In genomic region chr9:71608825-71609452, GRCh38 we compare ENCODE assay signal across 23 cellular contexts.
A peak's percentile ranks its signal among the peaks of the same experiment; 100 is the strongest.
DNase-seq lines count a peak whose midpoint lies in the region; ATAC-seq and TF ChIP-seq lines count a peak whose summit lies in the region.
"Had no signal": no experiment of that assay in that cellular context is flagged by ENCODE, and none has a peak within 500 bp of the region (broad histone marks: within the 10 kb centered on the region; RNA-seq: fewer than 3 reads in every experiment).

No MANE protein-coding gene starts in this region.

- H3K9me2 ChIP-seq in GM23338 (ENCODE audit: insufficient read depth): no peaks in the 10 kb centered on the region

- H3K4me3 ChIP-seq in GM23338: no peak overlapping the region
- no peak overlapping the region for H3K4me3 ChIP-seq in SJSA1
- H3K4me3 ChIP-seq: GM23248, thoracic aorta had no signal

- peaks cover 10% of the 10 kb centered on the region for H3K27me3 Mint-ChIP-seq in GM23338 (ENCODE audit: insufficient read depth, low read depth, poor library complexity)
- H3K27me3 Mint-ChIP-seq in progenitor cell of endocrine pancreas: no peaks in the 10 kb centered on the region
- H3K27me3 Mint-ChIP-seq: activated CD4-positive, alpha-beta memory T cell treated with anti-CD3 and anti-CD28 coated beads for 36 hours; activated naive CD4-positive, alpha-beta T cell treated with anti-CD3 and anti-CD28 coated beads, Interleukin-2, amount 50 U/mL, for 24 hours; activated T-cell treated with anti-CD3 and anti-CD28 coated beads, Interleukin-2, amount 50 U/mL, for 24 hours had no signal

- H3K36me3 ChIP-seq in GM23338 (ENCODE audit: insufficient read depth) (peaks cover 7% of the 10 kb centered on the region), SJSA1 (no peaks in the 10 kb centered on the region)
- H3K36me3 ChIP-seq: thoracic aorta, WERI-Rb-1 had no signal

- H3K27ac ChIP-seq in GM23338 (ENCODE audit: low read depth): peak overlapping the region; percentile 89
- peak overlapping the region; percentile 26; the same call in 1 of the 2 replicates for H3K27ac ChIP-seq in SJSA1
- H3K27ac ChIP-seq: GM23248, RWPE1, WERI-Rb-1 had no signal

- no peaks in the 10 kb centered on the region for H3K9me3 ChIP-seq in SJSA1 (replicated peaks)
- H3K9me3 ChIP-seq: thoracic aorta had no signal

- H3K4me1 ChIP-seq in GM23338 (ENCODE audit: insufficient read depth) (no peaks in the 10 kb centered on the region; the same call in none of the 2 replicates), SJSA1 (replicated peaks) (peaks cover 20% of the 10 kb centered on the region)

- H3K4me1 Mint-ChIP-seq in GM23338: peaks cover 13% of the 10 kb centered on the region
- H3K4me1 Mint-ChIP-seq in progenitor cell of endocrine pancreas (ENCODE audit: low read depth): no peaks in the 10 kb centered on the region
- H3K4me1 Mint-ChIP-seq: activated naive CD4-positive, alpha-beta T cell treated with anti-CD3 and anti-CD28 coated beads, Interleukin-2, amount 50 U/mL, for 24 hours had no signal

- H3K27me3 ChIP-seq in GM23338 (ENCODE audit: insufficient read depth): no peaks in the 10 kb centered on the region
- H3K27me3 ChIP-seq in SJSA1 (replicated peaks): no peaks in the 10 kb centered on the region

- H3K27ac Mint-ChIP-seq in GM23338 (peak overlapping the region; percentile 92), progenitor cell of endocrine pancreas (peak overlapping the region; percentile 29)
- H3K27ac Mint-ChIP-seq: activated CD4-positive, alpha-beta memory T cell treated with anti-CD3 and anti-CD28 coated beads for 36 hours; activated naive CD4-positive, alpha-beta T cell treated with anti-CD3 and anti-CD28 coated beads, Interleukin-2, amount 50 U/mL, for 24 hours; activated T-cell treated with anti-CD3 and anti-CD28 coated beads, Interleukin-2, amount 50 U/mL, for 24 hours; T-helper 1 cell treated with Interleukin-12 subunit alpha and Interleukin-12 subunit beta and Interleukin-4 antibody, amounts not matched to agents 30 μg/mL and 1 μg/mL, for 36 hours had no signal

- no peaks in the 10 kb centered on the region for H4K20me1 ChIP-seq in GM23338 (replicated peaks; ENCODE audit: insufficient read depth)

- H3K4me3 Mint-ChIP-seq in GM23338 (no peak overlapping the region), progenitor cell of endocrine pancreas (ENCODE audit: low read depth) (no peak overlapping the region)
- H3K4me3 Mint-ChIP-seq: activated CD4-positive, alpha-beta memory T cell treated with anti-CD3 and anti-CD28 coated beads for 36 hours; activated naive CD4-positive, alpha-beta T cell treated with anti-CD3 and anti-CD28 coated beads, Interleukin-2, amount 50 U/mL, for 24 hours; activated T-cell treated with anti-CD3 and anti-CD28 coated beads, Interleukin-2, amount 50 U/mL, for 24 hours; T-helper 1 cell treated with Interleukin-12 subunit alpha and Interleukin-12 subunit beta and Interleukin-4 antibody, amounts not matched to agents 30 μg/mL and 1 μg/mL, for 36 hours had no signal

- H3K36me3 Mint-ChIP-seq in GM23338 (ENCODE audit: low read depth) (peaks cover 11% of the 10 kb centered on the region; the same call in 2 of the 3 replicates), progenitor cell of endocrine pancreas (ENCODE audit: insufficient read depth) (no peaks in the 10 kb centered on the region)
- H3K36me3 Mint-ChIP-seq: activated CD4-positive, alpha-beta memory T cell treated with anti-CD3 and anti-CD28 coated beads for 36 hours; activated naive CD4-positive, alpha-beta T cell treated with anti-CD3 and anti-CD28 coated beads, Interleukin-2, amount 50 U/mL, for 24 hours had no signal

- no peaks in the 10 kb centered on the region for H3K79me2 ChIP-seq in GM23338 (replicated peaks; ENCODE audit: insufficient read depth)
- H3K79me2 ChIP-seq: parathyroid adenoma had no signal

- no peak overlapping the region for H2AFZ ChIP-seq in GM23338
- H2AFZ ChIP-seq: GM23248, parathyroid adenoma had no signal

- H3F3A ChIP-seq in GM23338 (replicated peaks; ENCODE audit: low read depth): no peaks in the 10 kb centered on the region

- no peak for TF ChIP-seq CTCF in GM23338 (conservative IDR thresholded peaks at IDR 0.05; ENCODE audit: low read depth in 2 of 2)
- no peak for TF ChIP-seq CTCF in progenitor cell of endocrine pancreas (IDR thresholded peaks at IDR 0.05; ENCODE audit: unreplicated experiment)

- no peak overlapping the region for H3K4me2 ChIP-seq in GM23338

- ATAC-seq in GM23338: peak; percentile 85
- no peak for ATAC-seq in GM21786 (IDR thresholded peaks at IDR 0.05; ENCODE audit: unreplicated experiment)
- ATAC-seq in GM19351 (IDR thresholded peaks at IDR 0.05; ENCODE audit: unreplicated experiment): no peak
- ATAC-seq in HG02852 (IDR thresholded peaks at IDR 0.05; ENCODE audit: unreplicated experiment): no peak
- no peak for ATAC-seq in HG02973 (IDR thresholded peaks at IDR 0.05; ENCODE audit: unreplicated experiment)
- ATAC-seq: left ventricle myocardium superior had no signal

- H3K9me3 Mint-ChIP-seq in GM23338: peaks cover 15% of the 10 kb centered on the region
- peaks cover 9% of the 10 kb centered on the region for H3K9me3 Mint-ChIP-seq in progenitor cell of endocrine pancreas (ENCODE audit: low read depth)
- H3K9me3 Mint-ChIP-seq: activated naive CD4-positive, alpha-beta T cell treated with anti-CD3 and anti-CD28 coated beads, Interleukin-2, amount 50 U/mL, for 24 hours had no signal

- DNase-seq in GM23338 (ENCODE audit: low spot score): peak; percentile 75
- peak in 1 of 2 experiments; percentile 73 for DNase-seq in SJSA1 (ENCODE audit: low read depth in 1 of 2, low spot score in 2 of 2)
- DNase-seq in glomerular visceral epithelial cell (ENCODE audit: extremely low spot score): peak; percentile 7
- DNase-seq in progenitor cell of endocrine pancreas (ENCODE audit: low spot score, unreplicated experiment): no peak
- DNase-seq: activated CD4-positive, alpha-beta memory T cell treated with anti-CD3 and anti-CD28 coated beads for 36 hours; activated T-cell treated with anti-CD3 and anti-CD28 coated beads, Interleukin-2, amount 50 U/mL, for 24 hours; central memory CD4-positive, alpha-beta T cell; effector CD8-positive, alpha-beta T cell; GF-D8; GM23248; hypothalamus; left ventricle myocardium superior; NCI-H1417; WERI-Rb-1 had no signal

TF ChIP-seq in GM23338, 12 proteins besides CTCF, POLR2A, EP300 and RAD21 (continues in another document):
- no peak for TF ChIP-seq ETS1 (IDR thresholded peaks at IDR 0.05)
- 0 out of 2 replicates have a peak, but pooled peaks have one; percentile 19 for TF ChIP-seq CREB1 (CRISPR knock-in tag; IDR thresholded peaks at IDR 0.05; ENCODE audit: low read depth)
